Comparison of ENCODE assay signal across 8 cellular contexts in the genomic region with DNA sequence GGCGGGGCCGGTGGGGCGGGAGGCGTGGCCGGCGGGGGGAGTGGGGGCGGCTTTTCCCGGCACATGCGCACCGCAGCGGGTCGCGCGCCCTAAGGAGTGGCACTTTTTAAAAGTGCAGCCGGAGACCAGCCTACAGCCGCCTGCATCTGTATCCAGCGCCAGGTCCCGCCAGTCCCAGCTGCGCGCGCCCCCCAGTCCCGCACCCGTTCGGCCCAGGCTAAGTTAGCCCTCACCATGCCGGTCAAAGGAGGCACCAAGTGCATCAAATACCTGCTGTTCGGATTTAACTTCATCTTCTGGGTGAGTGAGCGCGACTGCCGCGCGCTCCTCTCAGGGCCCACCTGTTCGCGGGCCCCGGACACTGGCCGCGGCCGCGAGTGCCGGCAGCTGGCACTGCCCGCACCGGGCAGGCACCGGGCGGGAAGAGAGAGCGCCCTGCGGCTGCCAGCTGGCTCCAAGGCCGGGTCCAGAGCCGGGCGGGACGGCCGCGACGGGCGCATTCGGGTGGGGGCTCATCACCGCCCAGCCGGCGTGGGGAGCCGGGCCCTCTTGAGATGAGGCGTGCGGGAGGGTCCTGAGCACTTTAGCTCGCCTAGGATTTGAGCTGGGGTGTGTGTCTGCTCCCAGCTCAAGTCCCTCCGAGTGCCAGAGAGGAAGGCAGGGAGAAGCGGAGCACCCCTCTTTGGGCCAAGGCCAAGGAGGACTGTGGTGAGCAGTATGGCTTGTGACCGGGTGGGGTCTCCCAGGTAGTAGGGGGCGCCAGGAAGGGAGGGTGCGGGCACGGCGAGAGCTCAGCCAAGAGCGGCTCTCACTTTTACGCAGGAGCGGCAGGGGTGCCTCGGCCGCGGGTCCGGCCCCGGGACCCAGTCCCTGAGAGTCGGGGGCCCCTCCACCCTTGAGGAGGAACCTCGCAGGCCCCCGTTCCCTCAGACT. TPM values are rescaled to one million over a fixed set of nuclear protein-coding genes. Genes with fewer than 3 reads are reported as not detected.
A peak's percentile ranks its signal among the peaks of the same experiment; 100 is the strongest.
DNase-seq lines count a peak whose midpoint lies in the region; ATAC-seq, FAIRE-seq and TF ChIP-seq lines count a peak whose summit lies in the region.

A gene with protein sequence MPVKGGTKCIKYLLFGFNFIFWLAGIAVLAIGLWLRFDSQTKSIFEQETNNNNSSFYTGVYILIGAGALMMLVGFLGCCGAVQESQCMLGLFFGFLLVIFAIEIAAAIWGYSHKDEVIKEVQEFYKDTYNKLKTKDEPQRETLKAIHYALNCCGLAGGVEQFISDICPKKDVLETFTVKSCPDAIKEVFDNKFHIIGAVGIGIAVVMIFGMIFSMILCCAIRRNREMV (plus strand): TSS at position 135 of the 933 bp plus-strand sequence. CDS start 100 bp downstream, at position 235.

- no peak for TF ChIP-seq CTCF in cardiac fibroblast (IDR thresholded peaks at IDR 0.05; ENCODE audit: low read depth, low read length)

- peaks cover 3 to 9% of the 10 kb centered on the region in 2 donors for H3K4me1 ChIP-seq in small intestine (ENCODE audit: control insufficient read depth in 2 of 2, insufficient read depth in 1 of 2, low read depth in 1 of 2, low read length in 1 of 2)

- 0 to 1% (median 1%) methylated on average over 57 to 75 of the region's 79 CpGs for WGBS in small intestine, 3 donors

- H3K4me3 ChIP-seq in cardiac fibroblast (replicated peaks in 1 of 2; ENCODE audit: low read depth in 2 of 2, low read length in 2 of 2) (peak within 1 kb of the TSS; percentile 67 to 72), small intestine (ENCODE audit: low read depth in 1 of 2, low read length in 2 of 2) (peak within 1 kb of the TSS; percentile 76 to 82)

- no peaks in the 10 kb centered on the region for H3K27me3 ChIP-seq in small intestine (ENCODE audit: control insufficient read depth in 2 of 2, insufficient read depth in 2 of 2, low read length in 2 of 2)

- peak within 1 kb of the TSS; percentile 81 to 93 for H3K27ac ChIP-seq in small intestine (ENCODE audit: low read depth in 1 of 2, low read length in 1 of 2)

- H3K9me3 ChIP-seq in small intestine (ENCODE audit: control insufficient read depth, low read depth), result no peaks in the 10 kb centered on the region

- H3K36me3 ChIP-seq in small intestine (ENCODE audit: control insufficient read depth in 2 of 2, insufficient read depth in 2 of 2, low read length in 2 of 2), result no peaks in the 10 kb centered on the region

- DNase-seq in activated gamma-delta T cell treated with Interleukin-2 at 50 U/mL for 16 hours (peak; percentile 6), activated gamma-delta T cell (lab: John Stamatoyannopoulos, UW) (no peak), SW 1271 (lab: John Stamatoyannopoulos, UW) (peak; percentile 43 to 73), cardiac fibroblast (ENCODE audit: low read depth in 2 of 2) (peak in 1 of 2 donors; percentile 53), islet precursor cell (peak; percentile 59), small intestine (peak; percentile 65)

- no peak for FAIRE-seq in small intestine (lab: Jason Lieb, UNC)

- ATAC-seq in HG03175 (IDR thresholded peaks at IDR 0.05; ENCODE audit: unreplicated experiment) (no peak), HG03521 (IDR thresholded peaks at IDR 0.05; ENCODE audit: unreplicated experiment) (no peak)

RNA-seq across cellular contexts. Expression of the gene that starts here (rescaled TPM):
- polyA plus RNA-seq in small intestine, result 100 to 1,000 TPM in 1 of 3 donors, 10 to 100 TPM in 2; 46.2 to 296 (median 47.2) TPM
